13 cellular contexts compared by ENCODE assay signal in genomic region chr7:116355423-116355765, GRCh38.
DNase-seq lines count a peak whose midpoint lies in the region; FAIRE-seq and TF ChIP-seq lines count a peak whose summit lies in the region.
"Had no signal": no experiment of that assay in that cellular context is flagged by ENCODE, and none has a peak within 500 bp of the region (broad histone marks: within the 10 kb centered on the region; RNA-seq: fewer than 3 reads in every experiment).

No MANE protein-coding gene starts in this region.

- H3K9ac ChIP-seq in GM23248 (peak overlapping the region; percentile 77), astrocyte (ENCODE audit: low read length) (peak overlapping the region; percentile 73), keratinocyte (ENCODE audit: control insufficient read depth, extremely low read depth, insufficient read depth, low read length) (peak overlapping the region; percentile 80), skeletal muscle satellite cell (ENCODE audit: low read depth, low read length) (peak overlapping the region; percentile 78)

- H3K27ac ChIP-seq in GM23248 (peak overlapping the region; percentile 96), astrocyte (ENCODE audit: low read depth, low read length) (peak overlapping the region; percentile 92), keratinocyte (ENCODE audit: control insufficient read depth, insufficient read depth, low read length) (peak overlapping the region; percentile 98)

- H3K36me3 Mint-ChIP-seq in astrocyte (ENCODE audit: low read depth, unreplicated experiment), result no peaks in the 10 kb centered on the region
- H3K36me3 Mint-ChIP-seq: activated naive CD4-positive, alpha-beta T cell treated with anti-CD3 and anti-CD28 coated beads, Interleukin-2, amount 50 U/mL, for 24 hours; CD4-positive, CD25-positive, alpha-beta regulatory T cell had no signal

- H3K27me3 ChIP-seq in GM23248 (replicated peaks; ENCODE audit: insufficient read depth) (no peaks in the 10 kb centered on the region), astrocyte (ENCODE audit: insufficient read depth, low read length) (no peaks in the 10 kb centered on the region), keratinocyte (ENCODE audit: control insufficient read depth, extremely low read depth, insufficient read depth, low read length) (no peaks in the 10 kb centered on the region), skeletal muscle satellite cell (ENCODE audit: control insufficient read depth, insufficient read depth, low read length) (no peaks in the 10 kb centered on the region)

- peaks cover 39% of the 10 kb centered on the region for H3K4me1 Mint-ChIP-seq in astrocyte (ENCODE audit: low read depth, unreplicated experiment)
- H3K4me1 Mint-ChIP-seq: activated CD4-positive, alpha-beta memory T cell treated with anti-CD3 and anti-CD28 coated beads, Interleukin-2, amount 10 ng/mL, durations not matched to agents 7 days and 5 days; activated naive CD4-positive, alpha-beta T cell treated with anti-CD3 and anti-CD28 coated beads, Interleukin-2, amount 50 U/mL, for 24 hours; CD4-positive, CD25-positive, alpha-beta regulatory T cell had no signal

- H3K27me3 Mint-ChIP-seq in astrocyte (ENCODE audit: low read depth, unreplicated experiment), result no peaks in the 10 kb centered on the region
- H3K27me3 Mint-ChIP-seq: CD4-positive, CD25-positive, alpha-beta regulatory T cell had no signal

- H3K9me3 ChIP-seq in GM23248 (ENCODE audit: low read depth) (no peaks in the 10 kb centered on the region), astrocyte (ENCODE audit: insufficient read depth, low read depth, low read length) (no peaks in the 10 kb centered on the region), keratinocyte (ENCODE audit: control insufficient read depth, low read depth, low read length) (no peaks in the 10 kb centered on the region), skeletal muscle satellite cell (replicated peaks; ENCODE audit: low read length) (no peaks in the 10 kb centered on the region)

- in situ Hi-C loops in GM23248 (cut with MboI), result no loop called here

- H3K4me3 Mint-ChIP-seq in astrocyte (ENCODE audit: unreplicated experiment), result peak overlapping the region; percentile 74
- H3K4me3 Mint-ChIP-seq: activated CD4-positive, alpha-beta memory T cell treated with anti-CD3 and anti-CD28 coated beads, Interleukin-2, amount 10 ng/mL, durations not matched to agents 7 days and 5 days; activated naive CD4-positive, alpha-beta T cell treated with anti-CD3 and anti-CD28 coated beads, Interleukin-2, amount 50 U/mL, for 24 hours; CD4-positive, CD25-positive, alpha-beta regulatory T cell had no signal

- H3K9me1 ChIP-seq in keratinocyte (ENCODE audit: control insufficient read depth, extremely low read depth, insufficient read depth, low read length), result no peaks in the 10 kb centered on the region

- no peaks in the 10 kb centered on the region for H3K9me2 ChIP-seq in GM23248 (ENCODE audit: insufficient read depth)

- H3F3A ChIP-seq in GM23248 (ENCODE audit: insufficient read depth), result peaks cover 53% of the 10 kb centered on the region

- peak overlapping the region; percentile 87 for H3K4me2 ChIP-seq in GM23248 (ENCODE audit: unreplicated experiment)
- H3K4me2 ChIP-seq in astrocyte (ENCODE audit: low read length), result peak overlapping the region; percentile 81
- peak overlapping the region; percentile 83 for H3K4me2 ChIP-seq in keratinocyte (ENCODE audit: control insufficient read depth, extremely low read depth, insufficient read depth, low read depth, low read length)
- peak overlapping the region; percentile 70 for H3K4me2 ChIP-seq in skeletal muscle satellite cell (ENCODE audit: low read length)

- peak overlapping the region; percentile 98 for H3K27ac Mint-ChIP-seq in astrocyte (ENCODE audit: unreplicated experiment)
- H3K27ac Mint-ChIP-seq: activated CD4-positive, alpha-beta memory T cell treated with anti-CD3 and anti-CD28 coated beads, Interleukin-2, amount 10 ng/mL, durations not matched to agents 7 days and 5 days; activated naive CD4-positive, alpha-beta T cell treated with anti-CD3 and anti-CD28 coated beads, Interleukin-2, amount 50 U/mL, for 24 hours; CD4-positive, CD25-positive, alpha-beta regulatory T cell had no signal

- H3K79me2 ChIP-seq in GM23248 (ENCODE audit: insufficient read depth) (no peaks in the 10 kb centered on the region), astrocyte (ENCODE audit: insufficient read depth, low read length) (no peaks in the 10 kb centered on the region), keratinocyte (ENCODE audit: control insufficient read depth, insufficient read depth, low read length) (no peaks in the 10 kb centered on the region)

- peaks cover 2% of the 10 kb centered on the region for H3K9me3 Mint-ChIP-seq in astrocyte (ENCODE audit: unreplicated experiment)
- H3K9me3 Mint-ChIP-seq: activated CD4-positive, alpha-beta memory T cell treated with anti-CD3 and anti-CD28 coated beads, Interleukin-2, amount 10 ng/mL, durations not matched to agents 7 days and 5 days; activated naive CD4-positive, alpha-beta T cell treated with anti-CD3 and anti-CD28 coated beads, Interleukin-2, amount 50 U/mL, for 24 hours; CD4-positive, CD25-positive, alpha-beta regulatory T cell had no signal

- DNase-seq in GM23248, result no peak
- no peak for DNase-seq in astrocyte (ENCODE audit: low read depth)
- no peak for DNase-seq in keratinocyte (ENCODE audit: low read depth, low spot score)
- no peak for DNase-seq in kidney glomerular epithelial cell (lab: John Stamatoyannopoulos, UW)
- DNase-seq in lower leg skin (ENCODE audit: low spot score in 2 of 2), result no peak
- DNase-seq in stimulated activated naive CD4-positive, alpha-beta T cell (lab: John Stamatoyannopoulos, UW), result no peak
- no peak for DNase-seq in hepatic stellate cell (ENCODE audit: low spot score)
- DNase-seq: activated CD4-positive, alpha-beta memory T cell treated with anti-CD3 and anti-CD28 coated beads, Interleukin-2, amount 10 ng/mL, durations not matched to agents 7 days and 5 days; CD4-positive, CD25-positive, alpha-beta regulatory T cell; GF-D8; NCI-H1417 treated with DMSO at 0.1 percent for 48 hours had no signal

- dilution Hi-C loops in keratinocyte (cut with MboI; ENCODE audit: extremely low pct_ligation_motif_present, low sequenced_read_pairs), result no loop called here

- no peaks in the 10 kb centered on the region for H3K36me3 ChIP-seq in GM23248 (ENCODE audit: low read depth)
- no peaks in the 10 kb centered on the region for H3K36me3 ChIP-seq in astrocyte (ENCODE audit: insufficient read depth, low read length)
- no peaks in the 10 kb centered on the region for H3K36me3 ChIP-seq in keratinocyte (ENCODE audit: control insufficient read depth in 2 of 2, extremely low read depth in 1 of 2, insufficient read depth in 2 of 2, low read length in 2 of 2)
- H3K36me3 ChIP-seq in skeletal muscle satellite cell (ENCODE audit: insufficient read depth, low read length), result no peaks in the 10 kb centered on the region

- peaks cover 53% of the 10 kb centered on the region for H3K4me1 ChIP-seq in GM23248 (ENCODE audit: insufficient read depth)
- H3K4me1 ChIP-seq in astrocyte (ENCODE audit: insufficient read depth, low read length), result peaks cover 47% of the 10 kb centered on the region
- peaks cover 51% of the 10 kb centered on the region for H3K4me1 ChIP-seq in keratinocyte (ENCODE audit: control insufficient read depth, extremely low read depth, insufficient read depth, low read length)
- H3K4me1 ChIP-seq in skeletal muscle satellite cell (ENCODE audit: control insufficient read depth, insufficient read depth, low read length), result peaks cover 48% of the 10 kb centered on the region

- H3K4me3 ChIP-seq in GM23248 (peak overlapping the region; percentile 63), astrocyte (ENCODE audit: insufficient read depth, low read depth, low read length) (no peak overlapping the region), keratinocyte (ENCODE audit: control insufficient read depth in 2 of 3, extremely low read depth in 1 of 3, insufficient read depth in 2 of 3, low read depth in 1 of 3, low read length in 3 of 3) (peak overlapping the region in 2 of 3 experiments; percentile 53 to 58), skeletal muscle satellite cell (ENCODE audit: low read length) (peak overlapping the region; percentile 46), lower leg skin (ENCODE audit: low read depth, poor library complexity, severe bottlenecking) (no peak overlapping the region)

- intact Hi-C loops in lower leg skin (cut with DNase I; ENCODE audit: low total_unique reads), result no loop called here

- WGBS in GM23248 (ENCODE audit: low coverage in 1 of 2, low lambda C conversion rate in 2 of 2, missing lambda C conversion rate in 2 of 2), 2 experiments, result 1 to 3% methylated on average over 3 of the region's 3 CpGs
- 8 to 11% methylated on average over 3 of the region's 3 CpGs for WGBS in lower leg skin, 2 donors

- H2AFZ ChIP-seq in GM23248, result peak overlapping the region; percentile 43; the same call in 1 of the 2 replicates
- no peak overlapping the region for H2AFZ ChIP-seq in astrocyte (ENCODE audit: low read depth, low read length)
- H2AFZ ChIP-seq in keratinocyte (ENCODE audit: control insufficient read depth, low read length), result no peak overlapping the region

- no peaks in the 10 kb centered on the region for H4K20me1 ChIP-seq in GM23248 (ENCODE audit: insufficient read depth)
- no peaks in the 10 kb centered on the region for H4K20me1 ChIP-seq in astrocyte (ENCODE audit: insufficient read depth, low read length)
- no peaks in the 10 kb centered on the region for H4K20me1 ChIP-seq in keratinocyte (ENCODE audit: control insufficient read depth, extremely low read depth, insufficient read depth, low read length)

- no peak for TF ChIP-seq POLR2A in lower leg skin (IDR thresholded peaks at IDR 0.05)

- FAIRE-seq in astrocyte (lab: Jason Lieb, UNC), result no peak
- FAIRE-seq in keratinocyte (lab: Jason Lieb, UNC), result no peak

- TF ChIP-seq CTCF in astrocyte (IDR thresholded peaks at IDR 0.05; ENCODE audit: insufficient read depth, low read depth, low read length) (no peak), keratinocyte (optimal IDR thresholded peaks at IDR 0.05 in 1 of 3, IDR thresholded peaks at IDR 0.05 in 1 of 3, conservative IDR thresholded peaks at IDR 0.05 in 1 of 3; ENCODE audit: extremely low read depth in 1 of 3, insufficient read depth in 2 of 3, low read length in 3 of 3) (no peak), lower leg skin (IDR thresholded peaks at IDR 0.05) (no peak)

Comparison
In these comparisons a context has a peak if more than half of its experiments do, and no peak if none do; other contexts are left out.
1. H3K4me3 ChIP-seq: peak in GM23248 (single experiment), keratinocyte (2 of 3) and skeletal muscle satellite cell (single experiment); none in astrocyte (single experiment) and lower leg skin (single experiment).
2. Peak in every context shown above with its lines, with median percentiles within 50 percentile points of each other: H3K27ac ChIP-seq, H3K4me2 ChIP-seq and H3K9ac ChIP-seq.